18 cellular contexts compared by ENCODE assay signal in the genomic region with DNA sequence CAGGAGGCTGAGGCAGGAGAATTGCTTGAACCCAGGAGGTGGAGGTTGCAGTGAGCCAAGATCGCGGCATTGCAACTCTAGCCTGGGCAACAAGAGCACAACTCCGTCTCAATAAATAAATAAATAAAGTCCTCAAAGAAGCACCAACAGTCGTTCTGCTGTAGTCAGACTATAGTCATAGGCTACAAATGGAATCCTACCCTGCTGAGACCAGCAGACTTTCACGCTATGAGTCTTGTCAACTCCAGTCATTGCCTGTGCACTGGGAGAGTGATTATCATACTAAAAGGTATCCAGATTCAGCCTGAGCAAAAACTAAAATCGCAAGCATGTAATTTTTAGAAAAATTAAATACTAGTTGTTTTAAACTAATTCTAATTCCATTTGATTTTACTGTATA. TPM values are rescaled to one million over a fixed set of nuclear protein-coding genes. Genes with fewer than 3 reads are reported as not detected.
DNase-seq lines count a peak whose midpoint lies in the region; ATAC-seq and TF ChIP-seq lines count a peak whose summit lies in the region.
"Had no signal": no experiment of that assay in that cellular context is flagged by ENCODE, and none has a peak within 500 bp of the region (broad histone marks: within the 10 kb centered on the region; RNA-seq: fewer than 3 reads in every experiment).

No MANE protein-coding gene starts in this region.

- H3K27me3 ChIP-seq in GM23338 (ENCODE audit: insufficient read depth) (no peaks in the 10 kb centered on the region), skeletal muscle tissue (ENCODE audit: control insufficient read depth in 3 of 3, insufficient read depth in 3 of 3, low read length in 3 of 3) (no peaks in the 10 kb centered on the region)

- TF ChIP-seq CTCF in GM23338 (conservative IDR thresholded peaks at IDR 0.05; ENCODE audit: low read depth in 2 of 2), result no peak

- H3K4me1 Mint-ChIP-seq in T-helper 1 cell treated with Interleukin-12 subunit alpha and Interleukin-12 subunit beta and Interleukin-4 antibody, amounts not matched to agents 30 μg/mL and 1 μg/mL, for 36 hours (ENCODE audit: low read depth), result peaks cover 16% of the 10 kb centered on the region
- H3K4me1 Mint-ChIP-seq in GM23338 (peaks cover 55% of the 10 kb centered on the region), immature natural killer cell (peaks cover 75 to 76% of the 10 kb centered on the region in 2 donors)

- H3K4me1 ChIP-seq in GM23338 (ENCODE audit: insufficient read depth) (peaks cover 58% of the 10 kb centered on the region), skeletal muscle tissue (ENCODE audit: control insufficient read depth in 3 of 3, insufficient read depth in 3 of 3, low read length in 3 of 3) (peaks cover 8 to 12% (median 8%) of the 10 kb centered on the region in 3 donors)

- H3K9me3 ChIP-seq in skeletal muscle tissue (ENCODE audit: control insufficient read depth in 3 of 3, low read length in 3 of 3), result no peaks in the 10 kb centered on the region
- H3K9me3 ChIP-seq: A549, Caco-2, HAP-1 had no signal

- H3K9me3 Mint-ChIP-seq in T-helper 1 cell treated with Interleukin-12 subunit alpha and Interleukin-12 subunit beta and Interleukin-4 antibody, amounts not matched to agents 30 μg/mL and 1 μg/mL, for 36 hours, result no peaks in the 10 kb centered on the region
- peaks cover 6% of the 10 kb centered on the region for H3K9me3 Mint-ChIP-seq in GM23338
- no peaks in the 10 kb centered on the region for H3K9me3 Mint-ChIP-seq in immature natural killer cell
- H3K9me3 Mint-ChIP-seq: CD4-positive, alpha-beta T cell had no signal

- H3K27ac ChIP-seq in GM23338 (ENCODE audit: low read depth), result peak overlapping the region; percentile 86
- peak overlapping the region; percentile 46 for H3K27ac ChIP-seq in skeletal muscle tissue (ENCODE audit: low read depth, low read length)
- H3K27ac ChIP-seq: 22Rv1, A549, C4-2B, HL-60 had no signal

- H3K27me3 Mint-ChIP-seq in T-helper 1 cell treated with Interleukin-12 subunit alpha and Interleukin-12 subunit beta and Interleukin-4 antibody, amounts not matched to agents 30 μg/mL and 1 μg/mL, for 36 hours (ENCODE audit: low read depth), result no peaks in the 10 kb centered on the region
- H3K27me3 Mint-ChIP-seq in GM23338 (ENCODE audit: insufficient read depth, low read depth, poor library complexity) (peaks cover 13% of the 10 kb centered on the region), immature natural killer cell (ENCODE audit: low read depth in 3 of 3) (peaks cover 0 to 2% (median 2%) of the 10 kb centered on the region in 3 donors)
- H3K27me3 Mint-ChIP-seq: CD4-positive, alpha-beta T cell had no signal

- H4K20me1 ChIP-seq in GM23338 (replicated peaks; ENCODE audit: insufficient read depth), result no peaks in the 10 kb centered on the region

- peaks cover 75% of the 10 kb centered on the region for H3K79me2 ChIP-seq in GM23338 (replicated peaks; ENCODE audit: insufficient read depth)

- no peak overlapping the region for H3K4me3 Mint-ChIP-seq in T-helper 1 cell treated with Interleukin-12 subunit alpha and Interleukin-12 subunit beta and Interleukin-4 antibody, amounts not matched to agents 30 μg/mL and 1 μg/mL, for 36 hours
- H3K4me3 Mint-ChIP-seq in GM23338, result no peak overlapping the region
- H3K4me3 Mint-ChIP-seq in immature natural killer cell, result no peak overlapping the region
- H3K4me3 Mint-ChIP-seq: CD4-positive, alpha-beta T cell had no signal

- peak overlapping the region; percentile 36 for H3K27ac Mint-ChIP-seq in T-helper 1 cell treated with Interleukin-12 subunit alpha and Interleukin-12 subunit beta and Interleukin-4 antibody, amounts not matched to agents 30 μg/mL and 1 μg/mL, for 36 hours
- H3K27ac Mint-ChIP-seq in GM23338 (peak overlapping the region; percentile 66), immature natural killer cell (peak overlapping the region in 5 of 6 donors; percentile 7 to 86 (median 39))
- H3K27ac Mint-ChIP-seq: CD4-positive, alpha-beta T cell had no signal

- H3K9me2 ChIP-seq in GM23338 (ENCODE audit: insufficient read depth), result no peaks in the 10 kb centered on the region

- peaks cover 11% of the 10 kb centered on the region; the same call in 1 of the 2 replicates for H3F3A ChIP-seq in GM23338 (replicated peaks; ENCODE audit: low read depth)

- DNase-seq in T-helper 1 cell (no peak), GM23338 (ENCODE audit: low spot score) (no peak), immature natural killer cell (no peak), SIG-M5 treated with dmso at 0.1 percent for 504 hours (lab: John Stamatoyannopoulos, UW; ENCODE audit: unreplicated experiment) (no peak)
- DNase-seq: AML-193; Caco-2; CD4-positive, alpha-beta T cell; GOT3 had no signal

- no peak overlapping the region for H2AFZ ChIP-seq in GM23338

- no peak overlapping the region for H3K4me3 ChIP-seq in GM23338
- no peak overlapping the region for H3K4me3 ChIP-seq in skeletal muscle tissue (ENCODE audit: low read length in 3 of 3)
- H3K4me3 ChIP-seq: A549, HAP-1 had no signal

- ATAC-seq in GM23338 (no peak; the same call in 2 of the 3 replicates), HG03108 (IDR thresholded peaks at IDR 0.05; ENCODE audit: unreplicated experiment) (no peak)
- ATAC-seq: A549 had no signal

- peaks cover 20% of the 10 kb centered on the region for H3K36me3 Mint-ChIP-seq in T-helper 1 cell treated with Interleukin-12 subunit alpha and Interleukin-12 subunit beta and Interleukin-4 antibody, amounts not matched to agents 30 μg/mL and 1 μg/mL, for 36 hours (ENCODE audit: low read depth)
- H3K36me3 Mint-ChIP-seq in GM23338 (ENCODE audit: low read depth) (peaks cover 34% of the 10 kb centered on the region), immature natural killer cell (peaks cover 5 to 20% (median 10%) of the 10 kb centered on the region in 3 donors)

- no peak overlapping the region for H3K9ac ChIP-seq in skeletal muscle tissue (ENCODE audit: low read depth in 1 of 3, low read length in 3 of 3)

- H3K4me2 ChIP-seq in GM23338, result no peak overlapping the region
- H3K4me2 ChIP-seq: A549 had no signal

- peaks cover 12% of the 10 kb centered on the region for H3K36me3 ChIP-seq in GM23338 (ENCODE audit: insufficient read depth)
- H3K36me3 ChIP-seq in skeletal muscle tissue (ENCODE audit: control insufficient read depth in 3 of 3, insufficient read depth in 3 of 3, low read length in 3 of 3), result peaks cover 8 to 10% (median 9%) of the 10 kb centered on the region in 3 donors

TF ChIP-seq in GM23338, 12 proteins besides CTCF, POLR2A, EP300 and RAD21 (continues in another document):
- TF ChIP-seq CREB1 (CRISPR knock-in tag; IDR thresholded peaks at IDR 0.05; ENCODE audit: low read depth) (no peak), EZH2 (IDR thresholded peaks at IDR 0.05; ENCODE audit: low read depth, unreplicated experiment) (no peak), ZNF114 (CRISPR knock-in tag; IDR thresholded peaks at IDR 0.05) (no peak), JUNB (IDR thresholded peaks at IDR 0.05; ENCODE audit: unreplicated experiment) (no peak), ZNF331 (CRISPR knock-in tag; IDR thresholded peaks at IDR 0.05; ENCODE audit: low read depth) (no peak), REST (IDR thresholded peaks at IDR 0.05; ENCODE audit: unreplicated experiment) (no peak), EZH2phosphoT487 (IDR thresholded peaks at IDR 0.05; ENCODE audit: unreplicated experiment) (no peak), ETS1 (IDR thresholded peaks at IDR 0.05) (no peak), STAT1 (IDR thresholded peaks at IDR 0.05; ENCODE audit: unreplicated experiment) (no peak), POLR2AphosphoS5 (IDR thresholded peaks at IDR 0.05; ENCODE audit: low read depth) (no peak), NANOG (IDR thresholded peaks at IDR 0.05; ENCODE audit: borderline replicate concordance) (no peak)

RNA-seq across cellular contexts. Expression of gene USP28, which starts 19.6 kb away (rescaled TPM):
- total RNA-seq in GM23338 (2014; rRNA removed; shearing (Covaris generic)), result 171 and 215 TPM in 2 replicates
- polyA plus RNA-seq in GM23338 (2016; fragmentation: Nextera tagmentation; extraction: Ambion mirVana) (66.6 and 73.9 TPM in 2 replicates), immature natural killer cell (100 to 1,000 TPM; 121 to 185 (median 122) TPM)
- total RNA-seq in skeletal muscle tissue, result 91.9 TPM

RNA-seq across cellular contexts. Expression of gene HTR3B, which starts 48.8 kb away (rescaled TPM):
- total RNA-seq in GM23338 (2014; rRNA removed; shearing (Covaris generic)), result not detected in 2 replicates
- not detected in 2 replicates for polyA plus RNA-seq in GM23338 (2016; fragmentation: Nextera tagmentation; extraction: Ambion mirVana)
- polyA plus RNA-seq in immature natural killer cell, result not detected
- total RNA-seq in skeletal muscle tissue, result not detected
- total RNA-seq: Caco-2; CD4-positive, alpha-beta T cell; HT1080 had no signal
- polyA plus RNA-seq: A549, BJ had no signal
